Comparison of ENCODE assay signal across 3 cellular contexts in the genomic region with DNA sequence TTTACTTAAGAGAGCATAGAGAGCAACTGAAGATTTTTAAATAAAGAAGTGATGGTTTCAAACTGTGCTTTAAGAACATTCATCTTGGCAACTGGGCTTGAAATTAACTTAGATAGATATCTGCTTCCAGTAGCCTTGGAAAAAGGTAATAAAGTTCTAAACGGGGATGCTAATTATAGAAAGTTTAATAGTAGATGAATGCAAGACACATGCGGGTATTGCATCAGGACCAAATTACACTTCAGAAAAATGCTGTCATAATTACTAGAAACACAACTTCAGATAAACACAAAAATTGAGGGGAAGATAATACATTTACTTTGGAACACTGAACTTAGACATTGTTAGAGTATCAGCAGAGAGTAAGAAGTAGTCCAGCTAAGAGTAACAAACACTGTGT.
TF ChIP-seq lines count a peak whose summit lies in the region.

No MANE protein-coding gene starts in this region.

TF ChIP-seq in HEK293, 187 proteins besides CTCF, POLR2A, EP300 and RAD21:
- TF ChIP-seq ZBTB8A (tag by site-specific recombination; IDR thresholded peaks at IDR 0.05), result no peak
- TF ChIP-seq SP2 (tag by site-specific recombination; IDR thresholded peaks at IDR 0.05), result no peak
- peak; percentile 71 for TF ChIP-seq ZNF664 (tag by site-specific recombination; IDR thresholded peaks at IDR 0.05)
- no peak for TF ChIP-seq GLI4 (tag by site-specific recombination; IDR thresholded peaks at IDR 0.05)
- TF ChIP-seq, protein P1, sequence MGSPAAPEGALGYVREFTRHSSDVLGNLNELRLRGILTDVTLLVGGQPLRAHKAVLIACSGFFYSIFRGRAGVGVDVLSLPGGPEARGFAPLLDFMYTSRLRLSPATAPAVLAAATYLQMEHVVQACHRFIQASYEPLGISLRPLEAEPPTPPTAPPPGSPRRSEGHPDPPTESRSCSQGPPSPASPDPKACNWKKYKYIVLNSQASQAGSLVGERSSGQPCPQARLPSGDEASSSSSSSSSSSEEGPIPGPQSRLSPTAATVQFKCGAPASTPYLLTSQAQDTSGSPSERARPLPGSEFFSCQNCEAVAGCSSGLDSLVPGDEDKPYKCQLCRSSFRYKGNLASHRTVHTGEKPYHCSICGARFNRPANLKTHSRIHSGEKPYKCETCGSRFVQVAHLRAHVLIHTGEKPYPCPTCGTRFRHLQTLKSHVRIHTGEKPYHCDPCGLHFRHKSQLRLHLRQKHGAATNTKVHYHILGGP (tag by site-specific recombination; IDR thresholded peaks at IDR 0.05), result peak; percentile 94
- TF ChIP-seq ZSCAN23 (tag by site-specific recombination; IDR thresholded peaks at IDR 0.05), result no peak
- no peak for TF ChIP-seq GLIS1 (tag by site-specific recombination; IDR thresholded peaks at IDR 0.05)
- TF ChIP-seq, protein P2, sequence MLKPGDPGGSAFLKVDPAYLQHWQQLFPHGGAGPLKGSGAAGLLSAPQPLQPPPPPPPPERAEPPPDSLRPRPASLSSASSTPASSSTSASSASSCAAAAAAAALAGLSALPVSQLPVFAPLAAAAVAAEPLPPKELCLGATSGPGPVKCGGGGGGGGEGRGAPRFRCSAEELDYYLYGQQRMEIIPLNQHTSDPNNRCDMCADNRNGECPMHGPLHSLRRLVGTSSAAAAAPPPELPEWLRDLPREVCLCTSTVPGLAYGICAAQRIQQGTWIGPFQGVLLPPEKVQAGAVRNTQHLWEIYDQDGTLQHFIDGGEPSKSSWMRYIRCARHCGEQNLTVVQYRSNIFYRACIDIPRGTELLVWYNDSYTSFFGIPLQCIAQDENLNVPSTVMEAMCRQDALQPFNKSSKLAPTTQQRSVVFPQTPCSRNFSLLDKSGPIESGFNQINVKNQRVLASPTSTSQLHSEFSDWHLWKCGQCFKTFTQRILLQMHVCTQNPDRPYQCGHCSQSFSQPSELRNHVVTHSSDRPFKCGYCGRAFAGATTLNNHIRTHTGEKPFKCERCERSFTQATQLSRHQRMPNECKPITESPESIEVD (tag by site-specific recombination; IDR thresholded peaks at IDR 0.05), result peak; percentile 36; the same call in 1 of the 2 replicates
- TF ChIP-seq MYNN (tag by site-specific recombination; IDR thresholded peaks at IDR 0.05; ENCODE audit: borderline replicate concordance), result no peak
- TF ChIP-seq, protein P3, sequence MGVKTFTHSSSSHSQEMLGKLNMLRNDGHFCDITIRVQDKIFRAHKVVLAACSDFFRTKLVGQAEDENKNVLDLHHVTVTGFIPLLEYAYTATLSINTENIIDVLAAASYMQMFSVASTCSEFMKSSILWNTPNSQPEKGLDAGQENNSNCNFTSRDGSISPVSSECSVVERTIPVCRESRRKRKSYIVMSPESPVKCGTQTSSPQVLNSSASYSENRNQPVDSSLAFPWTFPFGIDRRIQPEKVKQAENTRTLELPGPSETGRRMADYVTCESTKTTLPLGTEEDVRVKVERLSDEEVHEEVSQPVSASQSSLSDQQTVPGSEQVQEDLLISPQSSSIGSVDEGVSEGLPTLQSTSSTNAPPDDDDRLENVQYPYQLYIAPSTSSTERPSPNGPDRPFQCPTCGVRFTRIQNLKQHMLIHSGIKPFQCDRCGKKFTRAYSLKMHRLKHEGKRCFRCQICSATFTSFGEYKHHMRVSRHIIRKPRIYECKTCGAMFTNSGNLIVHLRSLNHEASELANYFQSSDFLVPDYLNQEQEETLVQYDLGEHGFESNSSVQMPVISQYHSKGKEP (tag by site-specific recombination; IDR thresholded peaks at IDR 0.05), result peak; percentile 54; the same call in 1 of the 2 replicates

TF ChIP-seq in endothelial cell of umbilical vein, 7 proteins besides CTCF, POLR2A, EP300 and RAD21:
- TF ChIP-seq, protein P4, sequence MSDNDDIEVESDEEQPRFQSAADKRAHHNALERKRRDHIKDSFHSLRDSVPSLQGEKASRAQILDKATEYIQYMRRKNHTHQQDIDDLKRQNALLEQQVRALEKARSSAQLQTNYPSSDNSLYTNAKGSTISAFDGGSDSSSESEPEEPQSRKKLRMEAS (IDR thresholded peaks at IDR 0.05; ENCODE audit: insufficient read depth, insufficient read length), result no peak
- no peak for TF ChIP-seq MYC (IDR thresholded peaks at IDR 0.05; ENCODE audit: low read depth, low read length)
- no peak for TF ChIP-seq FOS (IDR thresholded peaks at IDR 0.05; ENCODE audit: borderline replicate concordance, insufficient read depth, low read length)
- no peak for TF ChIP-seq EZH2 (IDR thresholded peaks at IDR 0.05; ENCODE audit: borderline replicate concordance, low read depth, low read length, severe bottlenecking)
- TF ChIP-seq POLR2AphosphoS5 (IDR thresholded peaks at IDR 0.05; ENCODE audit: insufficient read depth, low read depth, low read length), result no peak
- TF ChIP-seq JUN (IDR thresholded peaks at IDR 0.05; ENCODE audit: borderline replicate concordance, insufficient read depth, insufficient read length, low read depth), result no peak
- TF ChIP-seq GATA2 (IDR thresholded peaks at IDR 0.05; ENCODE audit: insufficient read depth, insufficient read length, low read depth, low read length), result no peak

TF ChIP-seq in HEK293T, 16 proteins besides CTCF, POLR2A, EP300 and RAD21:
- TF ChIP-seq L3MBTL2 (conservative IDR thresholded peaks at IDR 0.05) (no peak), SUZ12 (IDR thresholded peaks at IDR 0.05) (no peak), TARDBP (IDR thresholded peaks at IDR 0.05) (no peak), LEF1 (IDR thresholded peaks at IDR 0.05; ENCODE audit: borderline replicate concordance) (no peak), ELF4 (IDR thresholded peaks at IDR 0.05) (no peak)
TF ChIP-seq in HEK293T: peak in this region for 0.
